ENCODE assay signal across 24 cellular contexts in genomic region chr2:3681625-3682024, GRCh38. TPM values are rescaled to one million over a fixed set of nuclear protein-coding genes. Genes with fewer than 3 reads are reported as not detected.
"Had no signal": no experiment of that assay in that cellular context is flagged by ENCODE, and none has a peak within 500 bp of the region (broad histone marks: within the 10 kb centered on the region; RNA-seq: fewer than 3 reads in every experiment).

No MANE protein-coding gene starts in this region.

- H3K36me3 ChIP-seq: SJSA1 had no signal

- DNase-seq: IMR-90, Kasumi-1, KG1, MM.1S, NCI-H1092 treated with DMSO at 0.1 percent for 48 hours, NCI-H1436, NCI-H187, NCI-H2029, NCI-H2081 treated with DMSO at 0.1 percent for 48 hours, NCI-H2171 treated with DMSO at 0.1 percent for 48 hours, NCI-H345, NCI-H524, NCI-H526 treated with DMSO at 0.1 percent for 48 hours, NCI-H748 treated with DMSO at 0.1 percent for 48 hours, Right ventricle myocardium superior, RPMI8226, SIG-M5 had no signal

- H3K9me3 ChIP-seq: SJSA1 had no signal

- H3K27ac ChIP-seq: SJSA1, SK-N-MC had no signal

- H3K4me1 ChIP-seq: SJSA1 had no signal

- H3K27me3 ChIP-seq: SJSA1 had no signal

- H3K4me3 ChIP-seq: SJSA1, SK-N-MC had no signal

- ATAC-seq: HepG2 had no signal

RNA-seq across cellular contexts. Expression of gene DCDC2C, which starts 21.8 kb away (rescaled TPM):
- total RNA-seq: HepG2; IMR-90; M059J; NCI-H460; Right ventricle myocardium superior; SJSA1; T-helper 1 cell treated with Interleukin-12 subunit alpha and Interleukin-12 subunit beta and Interleukin-4 antibody, amounts not matched to agents 30 ng/mL and 1 ng/mL, for 36 hours had no signal

RNA-seq across cellular contexts. Expression of gene ALLC, which starts 23.6 kb away (rescaled TPM):
- total RNA-seq: HT1080; IMR-90; M059J; NCI-H460; Right ventricle myocardium superior; SJSA1; T-helper 1 cell treated with Interleukin-12 subunit alpha and Interleukin-12 subunit beta and Interleukin-4 antibody, amounts not matched to agents 30 ng/mL and 1 ng/mL, for 36 hours had no signal
